14 cellular contexts compared by ENCODE assay signal in the genomic region with DNA sequence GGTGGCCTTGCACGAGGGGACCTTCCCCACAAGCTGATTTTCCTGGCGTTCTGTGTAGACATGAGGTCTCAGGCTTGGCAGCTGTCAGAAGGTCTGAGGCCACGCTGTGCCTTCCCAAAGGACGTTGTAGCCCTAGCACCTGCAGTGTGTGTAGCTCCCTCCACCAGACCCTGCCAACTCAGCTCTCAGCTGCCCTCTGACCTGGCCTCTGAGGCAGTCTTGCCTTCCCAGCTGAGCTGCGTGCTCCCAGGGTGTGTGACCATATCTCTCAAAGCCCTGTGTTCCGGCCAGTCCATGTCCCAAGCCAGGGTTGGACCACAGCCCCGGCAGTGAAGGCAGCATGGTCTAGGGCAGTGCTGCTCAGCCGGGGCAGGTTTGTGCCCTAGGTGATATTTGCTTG.
DNase-seq lines count a peak whose midpoint lies in the region; ATAC-seq and TF ChIP-seq lines count a peak whose summit lies in the region.
"Had no signal": no experiment of that assay in that cellular context is flagged by ENCODE, and none has a peak within 500 bp of the region (broad histone marks: within the 10 kb centered on the region; RNA-seq: fewer than 3 reads in every experiment).

No MANE protein-coding gene starts in this region.

- DNase-seq in ascending aorta (ENCODE audit: low spot score in 2 of 2), result no peak
- DNase-seq in heart left ventricle, result peak in 1 of 5 donors; percentile 59
- DNase-seq in prostate gland (ENCODE audit: low spot score), result no peak
- peak in 1 of 2 donors; percentile 20 for DNase-seq in tibial nerve (ENCODE audit: low spot score in 2 of 2)
- DNase-seq in medulla oblongata (ENCODE audit: extremely low spot score), result no peak
- DNase-seq in NCI-H146 treated with DMSO at 0.1 percent for 48 hours (lab: John Stamatoyannopoulos, UW; ENCODE audit: unreplicated experiment), result no peak
- DNase-seq in epidermal melanocyte (ENCODE audit: insufficient read length, low spot score), result no peak
- DNase-seq: activated effector memory CD4-positive, alpha-beta T cell treated with anti-CD3 and anti-CD28 coated beads, Interleukin-2, amount 50 U/mL, for 16 hours; amygdala; Caco-2; head of caudate nucleus; Karpas-422 had no signal

- no peak for TF ChIP-seq EP300 in tibial nerve (IDR thresholded peaks at IDR 0.05)

- H3K27ac ChIP-seq in ascending aorta (peak overlapping the region; percentile 96 to 98), heart left ventricle (peak overlapping the region in 11 of 12 donors; percentile 49 to 87 (median 74)), prostate gland (peak overlapping the region; percentile 72 to 81), tibial nerve (peak overlapping the region; percentile 45 to 83 (median 63))
- H3K27ac ChIP-seq: ovary had no signal

- no peak for TF ChIP-seq POLR2A in heart left ventricle (IDR thresholded peaks at IDR 0.05)
- no peak for TF ChIP-seq POLR2A in prostate gland (IDR thresholded peaks at IDR 0.05)
- no peak for TF ChIP-seq POLR2A in tibial nerve (IDR thresholded peaks at IDR 0.05)

- H3K4me3 ChIP-seq in ascending aorta (no peak overlapping the region), heart left ventricle (no peak overlapping the region), prostate gland (no peak overlapping the region), tibial nerve (no peak overlapping the region)
- H3K4me3 ChIP-seq: ovary had no signal

- H3K36me3 ChIP-seq in ascending aorta (peaks cover 30 to 62% of the 10 kb centered on the region in 2 donors), heart left ventricle (peaks cover 0 to 13% (median 0%) of the 10 kb centered on the region in 9 donors), prostate gland (no peaks in the 10 kb centered on the region), tibial nerve (no peaks in the 10 kb centered on the region)
- H3K36me3 ChIP-seq: ovary had no signal

- intact Hi-C loops in ascending aorta (cut with DNase I) (no loop called here), heart left ventricle (cut with DNase I) (no loop called here), prostate gland (cut with DNase I) (no loop called here)

- H3K27me3 ChIP-seq in ascending aorta (no peaks in the 10 kb centered on the region), heart left ventricle (no peaks in the 10 kb centered on the region), prostate gland (replicated peaks; ENCODE audit: insufficient read depth) (no peaks in the 10 kb centered on the region), tibial nerve (no peaks in the 10 kb centered on the region)
- H3K27me3 ChIP-seq: ovary had no signal

- TF ChIP-seq CTCF in ascending aorta (IDR thresholded peaks at IDR 0.05) (no peak), heart left ventricle (IDR thresholded peaks at IDR 0.05) (no peak), prostate gland (IDR thresholded peaks at IDR 0.05) (no peak), tibial nerve (IDR thresholded peaks at IDR 0.05) (no peak)

- ATAC-seq in heart left ventricle, result peak; percentile 19 to 48 (median 33)
- no peak for ATAC-seq in GM18858 (IDR thresholded peaks at IDR 0.05; ENCODE audit: unreplicated experiment)

- H3K4me1 ChIP-seq in ascending aorta, result peaks cover 23 to 49% of the 10 kb centered on the region in 2 donors
- H3K4me1 ChIP-seq in heart left ventricle, result peaks cover 8 to 39% (median 27%) of the 10 kb centered on the region in 12 donors
- H3K4me1 ChIP-seq in prostate gland (replicated peaks), result peaks cover 26% of the 10 kb centered on the region
- peaks cover 0 to 46% (median 16%) of the 10 kb centered on the region in 4 donors for H3K4me1 ChIP-seq in tibial nerve
- H3K4me1 ChIP-seq: Caco-2 had no signal

- 43 to 78% (median 51%) methylated on average over 6 to 8 of the region's 8 CpGs for WGBS in heart left ventricle, 4 donors
- 47% methylated on average over 8 of the region's 8 CpGs for WGBS in prostate gland
- WGBS in tibial nerve, 2 donors, result 44 to 61% methylated on average over 6 to 8 of the region's 8 CpGs

- H3K9me3 ChIP-seq in ascending aorta, result no peaks in the 10 kb centered on the region
- H3K9me3 ChIP-seq in heart left ventricle, result no peaks in the 10 kb centered on the region
- H3K9me3 ChIP-seq in prostate gland, result no peaks in the 10 kb centered on the region
- no peaks in the 10 kb centered on the region for H3K9me3 ChIP-seq in tibial nerve
- H3K9me3 ChIP-seq: Caco-2, ovary had no signal
